Comparison of ENCODE assay signal across 1 cellular context in the genomic region with DNA sequence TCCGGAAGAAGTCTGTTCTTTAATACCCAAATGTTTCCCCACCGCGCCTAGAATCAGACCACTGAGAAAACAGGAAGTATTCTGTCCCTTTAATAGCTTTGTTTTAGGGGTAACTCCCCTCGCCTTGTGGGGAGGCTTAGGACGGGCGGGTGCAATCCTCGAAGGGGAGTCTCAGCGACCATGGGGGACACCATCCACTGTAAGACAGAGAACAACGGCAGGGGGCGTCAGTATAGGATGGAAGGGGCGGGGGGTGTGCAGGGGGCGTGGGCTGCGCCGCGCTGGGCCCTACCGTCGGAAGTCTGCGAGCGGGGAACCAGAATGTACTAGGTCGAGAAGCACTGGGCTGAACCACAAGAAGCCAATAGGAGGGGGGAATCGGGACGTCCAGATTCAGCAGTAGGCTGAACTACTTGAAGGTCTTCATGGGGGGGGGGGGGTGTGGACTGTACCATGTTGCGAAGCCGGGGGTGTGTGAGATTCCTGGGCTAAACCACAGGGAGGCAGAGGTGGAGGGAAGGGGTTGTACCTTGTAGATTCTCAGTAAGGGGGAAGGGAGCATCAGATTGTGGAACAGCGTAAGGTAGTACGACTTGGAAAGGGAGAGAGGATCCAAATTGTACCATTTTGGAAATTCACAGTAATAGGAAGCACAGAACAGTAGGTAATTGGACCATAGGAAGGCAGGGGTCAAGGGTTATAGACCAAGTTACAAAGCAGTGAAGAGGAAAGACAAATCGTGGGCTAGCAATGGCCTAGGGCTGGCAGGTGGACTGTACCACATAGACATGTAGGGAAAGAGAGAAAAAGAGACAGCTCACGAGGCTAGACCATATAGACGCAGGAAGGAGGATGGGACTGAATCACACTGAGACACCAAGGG.
TF ChIP-seq lines count a peak whose summit lies in the region.

No MANE protein-coding gene starts in this region.

TF ChIP-seq in K562, 482 proteins besides CTCF, POLR2A, EP300 and RAD21 (continued from another document and continues in another):
- TF ChIP-seq CREB5 (CRISPR knock-in tag; IDR thresholded peaks at IDR 0.05) (no peak), ZNF449 (CRISPR knock-in tag; IDR thresholded peaks at IDR 0.05) (no peak), ZKSCAN3 (CRISPR knock-in tag; IDR thresholded peaks at IDR 0.05) (peak; percentile 87), ZNF707 (CRISPR knock-in tag; conservative IDR thresholded peaks at IDR 0.05) (no peak), TARDBP (IDR thresholded peaks at IDR 0.05) (no peak), DEAF1 (CRISPR knock-in tag; IDR thresholded peaks at IDR 0.05) (no peak), ETV6 (IDR thresholded peaks at IDR 0.05; ENCODE audit: borderline replicate concordance in 1 of 2, low read depth in 2 of 2, low read length in 1 of 2) (no peak), ETV6 (CRISPR knock-in tag; IDR thresholded peaks at IDR 0.05; ENCODE audit: borderline replicate concordance) (no peak), RBM25 (IDR thresholded peaks at IDR 0.05; ENCODE audit: low read depth, low read length, severe bottlenecking) (no peak), COPS2 (conservative IDR thresholded peaks at IDR 0.05) (no peak), ZNF384 (IDR thresholded peaks at IDR 0.05; ENCODE audit: low read depth, low read length) (0 out of 2 replicates have a peak, but pooled peaks have one; percentile 24), ETS2 (tag; IDR thresholded peaks at IDR 0.05; ENCODE audit: borderline replicate concordance, poor library complexity, severe bottlenecking) (no peak), NR3C1 (CRISPR knock-in tag; IDR thresholded peaks at IDR 0.05) (no peak), ZBTB49 (CRISPR knock-in tag; IDR thresholded peaks at IDR 0.05; ENCODE audit: borderline replicate concordance) (no peak), RNF219 (CRISPR knock-in tag; IDR thresholded peaks at IDR 0.05) (no peak), TCFL5 (CRISPR knock-in tag; conservative IDR thresholded peaks at IDR 0.05) (no peak), TRIM25 (IDR thresholded peaks at IDR 0.05; ENCODE audit: borderline replicate concordance) (peak; percentile 89; the same call in 1 of the 2 replicates), CCNT2 (IDR thresholded peaks at IDR 0.05; ENCODE audit: borderline replicate concordance, extremely low read depth, insufficient read length, low read depth, low read length) (no peak), HDAC8 (tag; IDR thresholded peaks at IDR 0.05) (no peak)
- TF ChIP-seq, protein P1, sequence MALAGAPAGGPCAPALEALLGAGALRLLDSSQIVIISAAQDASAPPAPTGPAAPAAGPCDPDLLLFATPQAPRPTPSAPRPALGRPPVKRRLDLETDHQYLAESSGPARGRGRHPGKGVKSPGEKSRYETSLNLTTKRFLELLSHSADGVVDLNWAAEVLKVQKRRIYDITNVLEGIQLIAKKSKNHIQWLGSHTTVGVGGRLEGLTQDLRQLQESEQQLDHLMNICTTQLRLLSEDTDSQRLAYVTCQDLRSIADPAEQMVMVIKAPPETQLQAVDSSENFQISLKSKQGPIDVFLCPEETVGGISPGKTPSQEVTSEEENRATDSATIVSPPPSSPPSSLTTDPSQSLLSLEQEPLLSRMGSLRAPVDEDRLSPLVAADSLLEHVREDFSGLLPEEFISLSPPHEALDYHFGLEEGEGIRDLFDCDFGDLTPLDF (CRISPR knock-in tag; IDR thresholded peaks at IDR 0.05), result no peak
- TF ChIP-seq, protein P2, sequence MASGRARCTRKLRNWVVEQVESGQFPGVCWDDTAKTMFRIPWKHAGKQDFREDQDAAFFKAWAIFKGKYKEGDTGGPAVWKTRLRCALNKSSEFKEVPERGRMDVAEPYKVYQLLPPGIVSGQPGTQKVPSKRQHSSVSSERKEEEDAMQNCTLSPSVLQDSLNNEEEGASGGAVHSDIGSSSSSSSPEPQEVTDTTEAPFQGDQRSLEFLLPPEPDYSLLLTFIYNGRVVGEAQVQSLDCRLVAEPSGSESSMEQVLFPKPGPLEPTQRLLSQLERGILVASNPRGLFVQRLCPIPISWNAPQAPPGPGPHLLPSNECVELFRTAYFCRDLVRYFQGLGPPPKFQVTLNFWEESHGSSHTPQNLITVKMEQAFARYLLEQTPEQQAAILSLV (tag; IDR thresholded peaks at IDR 0.05), result no peak
- TF ChIP-seq, protein P3, sequence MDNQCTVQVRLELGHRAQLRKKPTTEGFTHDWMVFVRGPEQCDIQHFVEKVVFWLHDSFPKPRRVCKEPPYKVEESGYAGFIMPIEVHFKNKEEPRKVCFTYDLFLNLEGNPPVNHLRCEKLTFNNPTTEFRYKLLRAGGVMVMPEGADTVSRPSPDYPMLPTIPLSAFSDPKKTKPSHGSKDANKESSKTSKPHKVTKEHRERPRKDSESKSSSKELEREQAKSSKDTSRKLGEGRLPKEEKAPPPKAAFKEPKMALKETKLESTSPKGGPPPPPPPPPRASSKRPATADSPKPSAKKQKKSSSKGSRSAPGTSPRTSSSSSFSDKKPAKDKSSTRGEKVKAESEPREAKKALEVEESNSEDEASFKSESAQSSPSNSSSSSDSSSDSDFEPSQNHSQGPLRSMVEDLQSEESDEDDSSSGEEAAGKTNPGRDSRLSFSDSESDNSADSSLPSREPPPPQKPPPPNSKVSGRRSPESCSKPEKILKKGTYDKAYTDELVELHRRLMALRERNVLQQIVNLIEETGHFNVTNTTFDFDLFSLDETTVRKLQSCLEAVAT (IDR thresholded peaks at IDR 0.05), result peak; percentile 71 to 83; a peak in 3 of 4 replicates
- TF ChIP-seq, protein P4, sequence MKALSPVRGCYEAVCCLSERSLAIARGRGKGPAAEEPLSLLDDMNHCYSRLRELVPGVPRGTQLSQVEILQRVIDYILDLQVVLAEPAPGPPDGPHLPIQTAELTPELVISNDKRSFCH (CRISPR knock-in tag; IDR thresholded peaks at IDR 0.05), result no peak
- TF ChIP-seq, protein P4 (tag; IDR thresholded peaks at IDR 0.05), result peak; percentile 33; the same call in 1 of the 2 replicates
- TF ChIP-seq, protein P5, sequence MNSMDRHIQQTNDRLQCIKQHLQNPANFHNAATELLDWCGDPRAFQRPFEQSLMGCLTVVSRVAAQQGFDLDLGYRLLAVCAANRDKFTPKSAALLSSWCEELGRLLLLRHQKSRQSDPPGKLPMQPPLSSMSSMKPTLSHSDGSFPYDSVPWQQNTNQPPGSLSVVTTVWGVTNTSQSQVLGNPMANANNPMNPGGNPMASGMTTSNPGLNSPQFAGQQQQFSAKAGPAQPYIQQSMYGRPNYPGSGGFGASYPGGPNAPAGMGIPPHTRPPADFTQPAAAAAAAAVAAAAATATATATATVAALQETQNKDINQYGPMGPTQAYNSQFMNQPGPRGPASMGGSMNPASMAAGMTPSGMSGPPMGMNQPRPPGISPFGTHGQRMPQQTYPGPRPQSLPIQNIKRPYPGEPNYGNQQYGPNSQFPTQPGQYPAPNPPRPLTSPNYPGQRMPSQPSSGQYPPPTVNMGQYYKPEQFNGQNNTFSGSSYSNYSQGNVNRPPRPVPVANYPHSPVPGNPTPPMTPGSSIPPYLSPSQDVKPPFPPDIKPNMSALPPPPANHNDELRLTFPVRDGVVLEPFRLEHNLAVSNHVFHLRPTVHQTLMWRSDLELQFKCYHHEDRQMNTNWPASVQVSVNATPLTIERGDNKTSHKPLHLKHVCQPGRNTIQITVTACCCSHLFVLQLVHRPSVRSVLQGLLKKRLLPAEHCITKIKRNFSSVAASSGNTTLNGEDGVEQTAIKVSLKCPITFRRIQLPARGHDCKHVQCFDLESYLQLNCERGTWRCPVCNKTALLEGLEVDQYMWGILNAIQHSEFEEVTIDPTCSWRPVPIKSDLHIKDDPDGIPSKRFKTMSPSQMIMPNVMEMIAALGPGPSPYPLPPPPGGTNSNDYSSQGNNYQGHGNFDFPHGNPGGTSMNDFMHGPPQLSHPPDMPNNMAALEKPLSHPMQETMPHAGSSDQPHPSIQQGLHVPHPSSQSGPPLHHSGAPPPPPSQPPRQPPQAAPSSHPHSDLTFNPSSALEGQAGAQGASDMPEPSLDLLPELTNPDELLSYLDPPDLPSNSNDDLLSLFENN (IDR thresholded peaks at IDR 0.05; ENCODE audit: low read depth in 2 of 2, low read length in 2 of 2), result 0 out of 4 replicates have a peak, but pooled peaks of 1 of the 2 experiments have one; percentile 6
